20 cellular contexts compared by ENCODE assay signal in the genomic region with DNA sequence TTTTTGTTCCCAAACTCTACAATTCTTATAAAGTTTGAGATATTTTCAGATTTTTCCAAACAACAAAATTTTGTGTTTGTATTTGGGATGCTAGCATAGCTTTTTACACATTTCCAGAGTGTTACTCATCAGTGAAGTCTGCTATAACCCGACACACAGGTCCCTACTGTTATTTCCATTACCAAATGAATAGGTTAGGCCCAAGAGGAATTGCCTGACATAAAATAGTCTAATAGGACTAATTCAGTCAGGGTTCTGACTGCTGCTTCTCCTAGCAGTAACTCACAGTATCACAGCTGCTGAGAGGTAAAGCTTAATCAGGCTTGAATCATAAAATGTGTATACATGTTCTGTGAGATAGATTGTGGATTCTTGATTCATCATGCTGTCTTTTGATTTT. TPM values are rescaled to one million over a fixed set of nuclear protein-coding genes. Genes with fewer than 3 reads are reported as not detected.
"Had no signal": no experiment of that assay in that cellular context is flagged by ENCODE, and none has a peak within 500 bp of the region (broad histone marks: within the 10 kb centered on the region; RNA-seq: fewer than 3 reads in every experiment).

No MANE protein-coding gene starts in this region.

- H2AFZ ChIP-seq: parathyroid adenoma had no signal

- H3K27me3 ChIP-seq: gastrocnemius medialis, heart right ventricle, right lobe of liver, suprapubic skin, thyroid gland had no signal

- H3K4me3 ChIP-seq: gastrocnemius medialis, heart right ventricle, prostate gland, right lobe of liver, suprapubic skin, thyroid gland had no signal

- H3K9ac ChIP-seq: parathyroid adenoma had no signal

- H3K36me3 ChIP-seq: prostate gland had no signal

- DNase-seq: effector memory CD4-positive, alpha-beta T cell; gastrocnemius medialis; heart right ventricle; hypothalamus; islet precursor cell; mammary epithelial cell; naive thymus-derived CD4-positive, alpha-beta T cell; nephron progenitor cell; retina; right lobe of liver; stimulated activated CD4-positive, alpha-beta T cell treated with anti-CD3 and anti-CD28 coated beads, Interleukin-4, amount 100 ng/mL, for 1 hour; stimulated activated CD8-positive, alpha-beta memory T cell treated with anti-CD3 and anti-CD28 coated beads, Interleukin-4, amount 100 ng/mL, for 48 hours; stimulated activated naive CD8-positive, alpha-beta T cell treated with anti-CD3 and anti-CD28 coated beads, Interleukin-15, Interleukin-2, amounts not matched to agents 100 U/mL and 50 U/mL, for 24 hours; thyroid gland had no signal

- H3K79me2 ChIP-seq: parathyroid adenoma had no signal

- ATAC-seq: esophagus mucosa; gastrocnemius medialis; heart right ventricle; left lobe of liver; naive thymus-derived CD4-positive, alpha-beta T cell; right lobe of liver; stimulated activated effector memory CD8-positive, alpha-beta T cell treated with anti-CD3 and anti-CD28 coated beads, Interleukin-12 subunit alpha, Interleukin-12 subunit beta, amount 100 ng/mL, for 72 hours; stimulated activated naive CD8-positive, alpha-beta T cell treated with anti-CD3 and anti-CD28 coated beads, Interleukin-15, Interleukin-2, amounts not matched to agents 100 U/mL and 50 U/mL, for 24 hours had no signal

- H3K27ac ChIP-seq: gastrocnemius medialis, heart right ventricle, parathyroid adenoma, prostate gland, right lobe of liver, suprapubic skin, thyroid gland had no signal

- H3K4me1 ChIP-seq: parathyroid adenoma, prostate gland, suprapubic skin, thyroid gland had no signal

- H3K9me3 ChIP-seq: gastrocnemius medialis, heart right ventricle, prostate gland, right lobe of liver, suprapubic skin, thyroid gland had no signal

RNA-seq across cellular contexts. Expression of gene STRIP2, which starts 49.1 kb away (rescaled TPM):
- polyA plus RNA-seq: naive thymus-derived CD4-positive, alpha-beta T cell had no signal
